In the genomic region with DNA sequence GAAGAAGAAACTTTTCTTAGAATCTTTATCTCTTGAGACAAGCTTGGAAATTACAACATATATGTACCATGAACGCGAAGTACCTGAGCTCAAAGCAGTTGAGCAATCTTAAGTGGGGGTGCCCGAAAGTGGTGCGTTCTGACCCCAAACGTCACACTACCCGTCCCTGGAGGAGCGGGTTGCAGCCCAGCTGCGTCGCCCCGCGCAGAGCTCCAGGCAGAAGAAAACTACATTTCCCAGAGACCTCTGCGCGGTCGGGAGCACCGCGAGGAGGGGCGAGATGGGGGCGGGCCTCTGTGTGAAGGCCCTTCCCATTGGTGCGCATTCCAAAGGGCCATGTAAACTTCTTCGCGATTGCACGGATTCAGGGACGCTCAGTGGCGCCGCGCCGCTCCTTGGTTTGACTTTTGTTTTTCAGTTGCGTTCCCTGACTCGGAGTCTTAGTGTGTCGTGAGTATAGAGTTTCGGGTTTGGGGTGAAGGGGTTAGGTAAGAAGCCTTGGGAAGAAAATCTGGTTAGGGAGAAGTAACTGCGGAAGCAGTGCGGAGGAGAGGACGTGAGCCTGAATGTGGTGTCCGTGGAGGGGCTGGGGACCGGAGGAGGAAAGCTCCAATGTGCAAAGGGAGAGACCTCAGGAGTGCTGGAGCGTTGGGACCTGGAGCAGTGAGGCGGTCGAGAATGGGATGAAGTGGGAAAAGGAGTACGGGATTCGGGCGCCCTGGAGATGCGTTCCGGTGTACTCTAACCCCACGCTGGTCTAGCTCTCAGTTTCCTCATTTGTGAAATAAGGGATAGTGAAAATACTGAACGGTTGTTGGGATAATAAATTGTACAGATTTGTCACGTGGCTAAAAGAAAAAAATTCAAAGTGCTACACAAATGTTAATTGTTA, we compare ENCODE assay signal across 1 cellular context.
TF ChIP-seq lines count a peak whose summit lies in the region.

A gene (plus strand): TSS at position 410 of the 892 bp plus-strand sequence. CDS start 7,740 bp downstream, outside the sequence.

TF ChIP-seq in HEK293, 187 proteins besides CTCF, POLR2A, EP300 and RAD21 (continued from another document and continues in another):
- TF ChIP-seq, protein P1, sequence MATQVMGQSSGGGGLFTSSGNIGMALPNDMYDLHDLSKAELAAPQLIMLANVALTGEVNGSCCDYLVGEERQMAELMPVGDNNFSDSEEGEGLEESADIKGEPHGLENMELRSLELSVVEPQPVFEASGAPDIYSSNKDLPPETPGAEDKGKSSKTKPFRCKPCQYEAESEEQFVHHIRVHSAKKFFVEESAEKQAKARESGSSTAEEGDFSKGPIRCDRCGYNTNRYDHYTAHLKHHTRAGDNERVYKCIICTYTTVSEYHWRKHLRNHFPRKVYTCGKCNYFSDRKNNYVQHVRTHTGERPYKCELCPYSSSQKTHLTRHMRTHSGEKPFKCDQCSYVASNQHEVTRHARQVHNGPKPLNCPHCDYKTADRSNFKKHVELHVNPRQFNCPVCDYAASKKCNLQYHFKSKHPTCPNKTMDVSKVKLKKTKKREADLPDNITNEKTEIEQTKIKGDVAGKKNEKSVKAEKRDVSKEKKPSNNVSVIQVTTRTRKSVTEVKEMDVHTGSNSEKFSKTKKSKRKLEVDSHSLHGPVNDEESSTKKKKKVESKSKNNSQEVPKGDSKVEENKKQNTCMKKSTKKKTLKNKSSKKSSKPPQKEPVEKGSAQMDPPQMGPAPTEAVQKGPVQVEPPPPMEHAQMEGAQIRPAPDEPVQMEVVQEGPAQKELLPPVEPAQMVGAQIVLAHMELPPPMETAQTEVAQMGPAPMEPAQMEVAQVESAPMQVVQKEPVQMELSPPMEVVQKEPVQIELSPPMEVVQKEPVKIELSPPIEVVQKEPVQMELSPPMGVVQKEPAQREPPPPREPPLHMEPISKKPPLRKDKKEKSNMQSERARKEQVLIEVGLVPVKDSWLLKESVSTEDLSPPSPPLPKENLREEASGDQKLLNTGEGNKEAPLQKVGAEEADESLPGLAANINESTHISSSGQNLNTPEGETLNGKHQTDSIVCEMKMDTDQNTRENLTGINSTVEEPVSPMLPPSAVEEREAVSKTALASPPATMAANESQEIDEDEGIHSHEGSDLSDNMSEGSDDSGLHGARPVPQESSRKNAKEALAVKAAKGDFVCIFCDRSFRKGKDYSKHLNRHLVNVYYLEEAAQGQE (tag by site-specific recombination; IDR thresholded peaks at IDR 0.05), result peak; percentile 48
- TF ChIP-seq, protein P2, sequence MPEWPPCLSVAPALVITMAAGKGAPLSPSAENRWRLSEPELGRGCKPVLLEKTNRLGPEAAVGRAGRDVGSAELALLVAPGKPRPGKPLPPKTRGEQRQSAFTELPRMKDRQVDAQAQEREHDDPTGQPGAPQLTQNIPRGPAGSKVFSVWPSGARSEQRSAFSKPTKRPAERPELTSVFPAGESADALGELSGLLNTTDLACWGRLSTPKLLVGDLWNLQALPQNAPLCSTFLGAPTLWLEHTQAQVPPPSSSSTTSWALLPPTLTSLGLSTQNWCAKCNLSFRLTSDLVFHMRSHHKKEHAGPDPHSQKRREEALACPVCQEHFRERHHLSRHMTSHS (tag by site-specific recombination; IDR thresholded peaks at IDR 0.05), result no peak
- TF ChIP-seq ZNF555 (tag by site-specific recombination; conservative IDR thresholded peaks at IDR 0.05) (no peak), ZFHX2 (tag by site-specific recombination; conservative IDR thresholded peaks at IDR 0.05) (no peak), ZSCAN23 (tag by site-specific recombination; IDR thresholded peaks at IDR 0.05) (no peak), ZBTB8A (tag by site-specific recombination; IDR thresholded peaks at IDR 0.05) (peak; percentile 31; the same call in 1 of the 2 replicates), IKZF3 (tag by site-specific recombination; IDR thresholded peaks at IDR 0.05) (peak; percentile 88), MZF1 (tag by site-specific recombination; IDR thresholded peaks at IDR 0.05; ENCODE audit: borderline replicate concordance) (no peak), SP3 (tag by site-specific recombination; IDR thresholded peaks at IDR 0.05) (peak; percentile 98), ZNF354C (tag by site-specific recombination; IDR thresholded peaks at IDR 0.05; ENCODE audit: borderline replicate concordance, low read depth) (no peak), ZNF558 (tag by site-specific recombination; IDR thresholded peaks at IDR 0.05) (no peak), ZNF768 (tag by site-specific recombination; IDR thresholded peaks at IDR 0.05) (no peak), ZNF596 (tag by site-specific recombination; IDR thresholded peaks at IDR 0.05) (no peak), ZNF76 (tag by site-specific recombination; IDR thresholded peaks at IDR 0.05; ENCODE audit: borderline replicate concordance, low read depth) (peak; percentile 96), ZNF48 (tag by site-specific recombination; IDR thresholded peaks at IDR 0.05) (no peak), ZNF157 (tag by site-specific recombination; IDR thresholded peaks at IDR 0.05) (no peak), ZNF433 (tag by site-specific recombination; IDR thresholded peaks at IDR 0.05; ENCODE audit: low read depth) (no peak), ZNF324 (tag by site-specific recombination; IDR thresholded peaks at IDR 0.05) (peak; percentile 66; the same call in 1 of the 2 replicates), YY2 (tag by site-specific recombination; IDR thresholded peaks at IDR 0.05) (peak; percentile 61), ZNF335 (tag by site-specific recombination; conservative IDR thresholded peaks at IDR 0.05) (peak; percentile 94), ZNF658 (tag by site-specific recombination; IDR thresholded peaks at IDR 0.05) (no peak), GLIS2 (tag by site-specific recombination; IDR thresholded peaks at IDR 0.05) (0 out of 2 replicates have a peak, but pooled peaks have one; percentile 48), HOXC10 (CRISPR knock-in tag; IDR thresholded peaks at IDR 0.05) (no peak), ZNF473 (tag by site-specific recombination; IDR thresholded peaks at IDR 0.05) (no peak), ZNF501 (tag by site-specific recombination; IDR thresholded peaks at IDR 0.05) (peak; percentile 97), ZNF623 (tag by site-specific recombination; IDR thresholded peaks at IDR 0.05) (no peak), ZNF792 (tag by site-specific recombination; IDR thresholded peaks at IDR 0.05) (0 out of 2 replicates have a peak, but pooled peaks have one; percentile 62), ZNF112 (tag by site-specific recombination; IDR thresholded peaks at IDR 0.05) (no peak)
- TF ChIP-seq, protein P3, sequence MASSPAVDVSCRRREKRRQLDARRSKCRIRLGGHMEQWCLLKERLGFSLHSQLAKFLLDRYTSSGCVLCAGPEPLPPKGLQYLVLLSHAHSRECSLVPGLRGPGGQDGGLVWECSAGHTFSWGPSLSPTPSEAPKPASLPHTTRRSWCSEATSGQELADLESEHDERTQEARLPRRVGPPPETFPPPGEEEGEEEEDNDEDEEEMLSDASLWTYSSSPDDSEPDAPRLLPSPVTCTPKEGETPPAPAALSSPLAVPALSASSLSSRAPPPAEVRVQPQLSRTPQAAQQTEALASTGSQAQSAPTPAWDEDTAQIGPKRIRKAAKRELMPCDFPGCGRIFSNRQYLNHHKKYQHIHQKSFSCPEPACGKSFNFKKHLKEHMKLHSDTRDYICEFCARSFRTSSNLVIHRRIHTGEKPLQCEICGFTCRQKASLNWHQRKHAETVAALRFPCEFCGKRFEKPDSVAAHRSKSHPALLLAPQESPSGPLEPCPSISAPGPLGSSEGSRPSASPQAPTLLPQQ (tag by site-specific recombination; IDR thresholded peaks at IDR 0.05), result 0 out of 2 replicates have a peak, but pooled peaks have one; percentile 35
- TF ChIP-seq, protein P4, sequence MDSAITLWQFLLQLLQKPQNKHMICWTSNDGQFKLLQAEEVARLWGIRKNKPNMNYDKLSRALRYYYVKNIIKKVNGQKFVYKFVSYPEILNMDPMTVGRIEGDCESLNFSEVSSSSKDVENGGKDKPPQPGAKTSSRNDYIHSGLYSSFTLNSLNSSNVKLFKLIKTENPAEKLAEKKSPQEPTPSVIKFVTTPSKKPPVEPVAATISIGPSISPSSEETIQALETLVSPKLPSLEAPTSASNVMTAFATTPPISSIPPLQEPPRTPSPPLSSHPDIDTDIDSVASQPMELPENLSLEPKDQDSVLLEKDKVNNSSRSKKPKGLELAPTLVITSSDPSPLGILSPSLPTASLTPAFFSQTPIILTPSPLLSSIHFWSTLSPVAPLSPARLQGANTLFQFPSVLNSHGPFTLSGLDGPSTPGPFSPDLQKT (IDR thresholded peaks at IDR 0.05; ENCODE audit: borderline replicate concordance, low read depth, low read length), result no peak
- TF ChIP-seq, protein P5, sequence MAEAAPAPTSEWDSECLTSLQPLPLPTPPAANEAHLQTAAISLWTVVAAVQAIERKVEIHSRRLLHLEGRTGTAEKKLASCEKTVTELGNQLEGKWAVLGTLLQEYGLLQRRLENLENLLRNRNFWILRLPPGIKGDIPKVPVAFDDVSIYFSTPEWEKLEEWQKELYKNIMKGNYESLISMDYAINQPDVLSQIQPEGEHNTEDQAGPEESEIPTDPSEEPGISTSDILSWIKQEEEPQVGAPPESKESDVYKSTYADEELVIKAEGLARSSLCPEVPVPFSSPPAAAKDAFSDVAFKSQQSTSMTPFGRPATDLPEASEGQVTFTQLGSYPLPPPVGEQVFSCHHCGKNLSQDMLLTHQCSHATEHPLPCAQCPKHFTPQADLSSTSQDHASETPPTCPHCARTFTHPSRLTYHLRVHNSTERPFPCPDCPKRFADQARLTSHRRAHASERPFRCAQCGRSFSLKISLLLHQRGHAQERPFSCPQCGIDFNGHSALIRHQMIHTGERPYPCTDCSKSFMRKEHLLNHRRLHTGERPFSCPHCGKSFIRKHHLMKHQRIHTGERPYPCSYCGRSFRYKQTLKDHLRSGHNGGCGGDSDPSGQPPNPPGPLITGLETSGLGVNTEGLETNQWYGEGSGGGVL (tag by site-specific recombination; IDR thresholded peaks at IDR 0.05), result no peak
- TF ChIP-seq, protein P6, sequence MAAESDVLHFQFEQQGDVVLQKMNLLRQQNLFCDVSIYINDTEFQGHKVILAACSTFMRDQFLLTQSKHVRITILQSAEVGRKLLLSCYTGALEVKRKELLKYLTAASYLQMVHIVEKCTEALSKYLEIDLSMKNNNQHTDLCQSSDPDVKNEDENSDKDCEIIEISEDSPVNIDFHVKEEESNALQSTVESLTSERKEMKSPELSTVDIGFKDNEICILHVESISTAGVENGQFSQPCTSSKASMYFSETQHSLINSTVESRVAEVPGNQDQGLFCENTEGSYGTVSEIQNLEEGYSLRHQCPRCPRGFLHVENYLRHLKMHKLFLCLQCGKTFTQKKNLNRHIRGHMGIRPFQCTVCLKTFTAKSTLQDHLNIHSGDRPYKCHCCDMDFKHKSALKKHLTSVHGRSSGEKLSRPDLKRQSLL (tag by site-specific recombination; IDR thresholded peaks at IDR 0.05), result peak; percentile 94
- TF ChIP-seq, protein P7, sequence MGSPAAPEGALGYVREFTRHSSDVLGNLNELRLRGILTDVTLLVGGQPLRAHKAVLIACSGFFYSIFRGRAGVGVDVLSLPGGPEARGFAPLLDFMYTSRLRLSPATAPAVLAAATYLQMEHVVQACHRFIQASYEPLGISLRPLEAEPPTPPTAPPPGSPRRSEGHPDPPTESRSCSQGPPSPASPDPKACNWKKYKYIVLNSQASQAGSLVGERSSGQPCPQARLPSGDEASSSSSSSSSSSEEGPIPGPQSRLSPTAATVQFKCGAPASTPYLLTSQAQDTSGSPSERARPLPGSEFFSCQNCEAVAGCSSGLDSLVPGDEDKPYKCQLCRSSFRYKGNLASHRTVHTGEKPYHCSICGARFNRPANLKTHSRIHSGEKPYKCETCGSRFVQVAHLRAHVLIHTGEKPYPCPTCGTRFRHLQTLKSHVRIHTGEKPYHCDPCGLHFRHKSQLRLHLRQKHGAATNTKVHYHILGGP (tag by site-specific recombination; IDR thresholded peaks at IDR 0.05), result no peak
- TF ChIP-seq, protein P8, sequence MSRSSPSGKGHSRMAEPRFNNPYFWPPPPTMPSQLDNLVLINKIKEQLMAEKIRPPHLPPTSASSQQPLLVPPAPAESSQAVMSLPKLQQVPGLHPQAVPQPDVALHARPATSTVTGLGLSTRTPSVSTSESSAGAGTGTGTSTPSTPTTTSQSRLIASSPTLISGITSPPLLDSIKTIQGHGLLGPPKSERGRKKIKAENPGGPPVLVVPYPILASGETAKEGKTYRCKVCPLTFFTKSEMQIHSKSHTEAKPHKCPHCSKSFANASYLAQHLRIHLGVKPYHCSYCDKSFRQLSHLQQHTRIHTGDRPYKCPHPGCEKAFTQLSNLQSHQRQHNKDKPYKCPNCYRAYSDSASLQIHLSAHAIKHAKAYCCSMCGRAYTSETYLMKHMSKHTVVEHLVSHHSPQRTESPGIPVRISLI (tag by site-specific recombination; IDR thresholded peaks at IDR 0.05), result peak; percentile 85
- TF ChIP-seq, protein P9, sequence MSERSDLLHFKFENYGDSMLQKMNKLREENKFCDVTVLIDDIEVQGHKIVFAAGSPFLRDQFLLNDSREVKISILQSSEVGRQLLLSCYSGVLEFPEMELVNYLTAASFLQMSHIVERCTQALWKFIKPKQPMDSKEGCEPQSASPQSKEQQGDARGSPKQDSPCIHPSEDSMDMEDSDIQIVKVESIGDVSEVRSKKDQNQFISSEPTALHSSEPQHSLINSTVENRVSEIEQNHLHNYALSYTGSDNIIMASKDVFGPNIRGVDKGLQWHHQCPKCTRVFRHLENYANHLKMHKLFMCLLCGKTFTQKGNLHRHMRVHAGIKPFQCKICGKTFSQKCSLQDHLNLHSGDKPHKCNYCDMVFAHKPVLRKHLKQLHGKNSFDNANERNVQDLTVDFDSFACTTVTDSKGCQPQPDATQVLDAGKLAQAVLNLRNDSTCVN (tag by site-specific recombination; optimal IDR thresholded peaks at IDR 0.05), result peak; percentile 55
